Comparison of ENCODE assay signal across 21 cellular contexts in the genomic region with DNA sequence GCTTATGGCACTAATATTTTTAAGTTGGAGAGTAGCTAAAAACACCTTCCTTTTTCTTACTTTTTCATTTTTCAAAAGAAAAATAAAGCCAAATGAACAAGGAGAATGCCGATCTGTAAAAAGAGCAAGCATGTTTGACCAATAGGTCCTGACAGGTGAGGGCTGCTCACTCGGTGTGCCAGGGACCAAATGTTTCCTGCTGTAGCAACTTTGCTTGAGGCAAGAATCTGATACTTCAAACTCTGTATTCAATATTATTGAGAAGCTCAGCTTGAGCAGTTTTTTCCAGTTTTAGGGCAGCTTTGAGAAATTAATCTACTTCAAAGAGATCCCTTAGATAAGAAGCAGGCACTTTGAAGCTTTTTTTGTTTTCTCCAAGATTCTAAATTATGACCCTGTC.
"Had no signal": no experiment of that assay in that cellular context is flagged by ENCODE, and none has a peak within 500 bp of the region (broad histone marks: within the 10 kb centered on the region; RNA-seq: fewer than 3 reads in every experiment).

No MANE protein-coding gene starts in this region.

- H3K36me3 Mint-ChIP-seq: natural killer cell; stimulated activated memory B cell treated with anti-CD40 and anti-IgM and Interleukin-4, amounts not matched to agents 10 μg/mL and 1 μg/mL and 100 μg/mL, for 72 hours had no signal

- H3K9me3 Mint-ChIP-seq: dendritic cell treated with granulocyte-macrophage colony-stimulating factor and Interleukin-4, amounts not matched to agents 40 ng/mL and 50 ng/mL, for 4 days; natural killer cell; stimulated activated memory B cell treated with anti-CD40 and anti-IgM and Interleukin-4, amounts not matched to agents 10 μg/mL and 1 μg/mL and 100 μg/mL, for 72 hours; stimulated activated naive CD8-positive, alpha-beta T cell treated with anti-CD3 and anti-CD28 coated beads, Interleukin-15, amount 100 ng/mL, for 72 hours had no signal

- H3K4me3 Mint-ChIP-seq: dendritic cell treated with granulocyte-macrophage colony-stimulating factor and Interleukin-4, amounts not matched to agents 40 ng/mL and 50 ng/mL, for 4 days; natural killer cell; stimulated activated memory B cell treated with anti-CD40 and anti-IgM and Interleukin-4, amounts not matched to agents 10 μg/mL and 1 μg/mL and 100 μg/mL, for 72 hours; stimulated activated naive CD8-positive, alpha-beta T cell treated with anti-CD3 and anti-CD28 coated beads, Interleukin-15, amount 100 ng/mL, for 72 hours had no signal

- H2AFZ ChIP-seq: parathyroid adenoma had no signal

- H3K36me3 ChIP-seq: right lobe of liver, spleen, tibial nerve had no signal

- H3K4me1 ChIP-seq: parathyroid adenoma, psoas muscle, spleen, testis had no signal

- H3K4me1 Mint-ChIP-seq: natural killer cell; stimulated activated memory B cell treated with anti-CD40 and anti-IgM and Interleukin-4, amounts not matched to agents 10 μg/mL and 1 μg/mL and 100 μg/mL, for 72 hours; stimulated activated naive CD8-positive, alpha-beta T cell treated with anti-CD3 and anti-CD28 coated beads, Interleukin-15, amount 100 ng/mL, for 72 hours had no signal

- H3K4me3 ChIP-seq: psoas muscle, right lobe of liver, spleen, testis, tibial nerve had no signal

- H3K79me2 ChIP-seq: parathyroid adenoma had no signal

- DNase-seq: cerebellar nuclear complex; erythroblast; foreskin keratinocyte; head of caudate nucleus; hippocampal formation; mammary epithelial cell; natural killer cell; occipital lobe; psoas muscle; retina; right lobe of liver; spleen; stimulated activated CD4-positive, alpha-beta T cell treated with anti-CD3 and anti-CD28 coated beads, Interleukin-15, amount 100 ng/mL, for 24 hours; stimulated activated CD4-positive, alpha-beta T cell treated with anti-CD3 and anti-CD28 coated beads, Interleukin-1b, Interleukin-23, amount 100 ng/mL, for 48 hours; stimulated activated CD4-positive, alpha-beta T cell treated with anti-CD3 and anti-CD28 coated beads, Interleukin-4, amount 100 ng/mL, for 24 hours; stimulated activated naive CD8-positive, alpha-beta T cell treated with anti-CD3 and anti-CD28 coated beads, Interleukin-15, amount 100 ng/mL, for 72 hours; testis had no signal

- H3K9me3 ChIP-seq: psoas muscle, right lobe of liver, spleen, testis, tibial nerve had no signal

- H3K27ac ChIP-seq: foreskin keratinocyte, parathyroid adenoma, psoas muscle, right lobe of liver, spleen, testis, tibial nerve had no signal

- H3K27ac Mint-ChIP-seq: dendritic cell treated with granulocyte-macrophage colony-stimulating factor and Interleukin-4, amounts not matched to agents 40 ng/mL and 50 ng/mL, for 4 days; natural killer cell; stimulated activated memory B cell treated with anti-CD40 and anti-IgM and Interleukin-4, amounts not matched to agents 10 μg/mL and 1 μg/mL and 100 μg/mL, for 72 hours; stimulated activated naive CD8-positive, alpha-beta T cell treated with anti-CD3 and anti-CD28 coated beads, Interleukin-15, amount 100 ng/mL, for 72 hours had no signal

- H3K27me3 ChIP-seq: foreskin keratinocyte, right lobe of liver, spleen, testis, tibial nerve had no signal

- H3K27me3 Mint-ChIP-seq: dendritic cell treated with granulocyte-macrophage colony-stimulating factor and Interleukin-4, amounts not matched to agents 40 ng/mL and 50 ng/mL, for 4 days; stimulated activated memory B cell treated with anti-CD40 and anti-IgM and Interleukin-4, amounts not matched to agents 10 μg/mL and 1 μg/mL and 100 μg/mL, for 72 hours; stimulated activated naive CD8-positive, alpha-beta T cell treated with anti-CD3 and anti-CD28 coated beads, Interleukin-15, amount 100 ng/mL, for 72 hours had no signal
